In genomic region chrX:85994228-85994627, GRCh38 we compare ENCODE assay signal across 19 cellular contexts. TPM values are rescaled to one million over a fixed set of nuclear protein-coding genes. Genes with fewer than 3 reads are reported as not detected.
DNase-seq lines count a peak whose midpoint lies in the region; ATAC-seq, FAIRE-seq and TF ChIP-seq lines count a peak whose summit lies in the region.
"Had no signal": no experiment of that assay in that cellular context is flagged by ENCODE, and none has a peak within 500 bp of the region (broad histone marks: within the 10 kb centered on the region; RNA-seq: fewer than 3 reads in every experiment).

No MANE protein-coding gene starts in this region.

- no peak for TF ChIP-seq RAD21 in HepG2 (CRISPR knock-in tag; IDR thresholded peaks at IDR 0.05)

- POLR2A ChIA-PET in HepG2 (lab: Yijun Ruan, JAX): no interaction called here

- no peaks in the 10 kb centered on the region for H4K20me1 ChIP-seq in H9 (ENCODE audit: control insufficient read depth, insufficient read depth, insufficient read length)
- H4K20me1 ChIP-seq in HepG2 (ENCODE audit: insufficient read depth, low read length): 0 out of 2 replicates have a peak, but pooled peaks cover 4% of the 10 kb centered on the region

- TF ChIP-seq POLR2A in HepG2 (IDR thresholded peaks at IDR 0.05; ENCODE audit: insufficient read depth in 1 of 2, low read depth in 2 of 2, low read length in 2 of 2): no peak

- no peak overlapping the region for H4K91ac ChIP-seq in H9 (ENCODE audit: insufficient read length, low read depth, low read length)

- no peak overlapping the region for H3K4ac ChIP-seq in H9 (ENCODE audit: low read depth, low read length)

- no peak for DNase-seq in BE2C
- no peak for DNase-seq in H9
- peak; percentile 31 for DNase-seq in adipocyte (ENCODE audit: low read depth)
- peak; percentile 10 for DNase-seq in HepG2 (ENCODE audit: low spot score)
- no peak for DNase-seq in amygdala (lab: John Stamatoyannopoulos, UW)
- DNase-seq in GM10266 (ENCODE audit: extremely low spot score): no peak
- no peak for DNase-seq in inferior parietal cortex (ENCODE audit: extremely low spot score)
- no peak for DNase-seq in GM20000 (ENCODE audit: low spot score)
- DNase-seq: activated naive CD4-positive, alpha-beta T cell treated with Interleukin-2 at 50 U/mL for 16 hours; activated T-cell treated with anti-CD3 and anti-CD28 coated beads, Interleukin-2, amount 50 U/mL, for 72 hours; C1 segment of cervical spinal cord; COR-L47; H7; NCI-H2081; NCI-H748 treated with DMSO at 0.1 percent for 48 hours; right cardiac atrium; transverse colon had no signal

- CTCF ChIA-PET in HepG2 (lab: Yijun Ruan, JAX; ENCODE audit: low intra/inter-chr PET ratio, low total read pairs): no interaction called here

- no peak overlapping the region for H2BK12ac ChIP-seq in H9 (ENCODE audit: insufficient read length, low read depth, low read length)

- H3K4me3 Mint-ChIP-seq in H9: peak overlapping the region in 1 of 2 experiments; percentile 16; a peak in 1 of 5 replicates
- H3K4me3 Mint-ChIP-seq: activated T-cell treated with anti-CD3 and anti-CD28 coated beads, Interleukin-2, amount 50 U/mL, for 72 hours had no signal

- no peaks in the 10 kb centered on the region for H3K23me2 ChIP-seq in H9 (ENCODE audit: insufficient read length, low read depth, low read length, poor library complexity, severe bottlenecking)

- H3K27ac ChIP-seq in H9 (ENCODE audit: insufficient read length, low read depth, low read length): no peak overlapping the region
- H3K27ac ChIP-seq in HepG2 (ENCODE audit: extremely low read length, insufficient read depth, low read length): no peak overlapping the region
- H3K27ac ChIP-seq: SK-N-MC, transverse colon had no signal

- H3K56ac ChIP-seq in H9 (ENCODE audit: insufficient read length, low read depth, low read length): no peak overlapping the region

- H3K4me1 Mint-ChIP-seq in H9: peaks cover 43 to 52% of the 10 kb centered on the region in 2 experiments

- H3K18ac ChIP-seq in H9 (ENCODE audit: insufficient read length, low read depth, low read length): no peak overlapping the region

- no peaks in the 10 kb centered on the region for H3K79me2 ChIP-seq in H9 (ENCODE audit: insufficient read depth, low read length)
- peaks cover 11% of the 10 kb centered on the region for H3K79me2 ChIP-seq in HepG2 (ENCODE audit: insufficient read depth, low read length)

- no peak overlapping the region for H4K8ac ChIP-seq in H9 (replicated peaks; ENCODE audit: insufficient read length, low read depth, low read length)

- no peak; the same call in 2 of the 3 replicates for ATAC-seq in HepG2
- ATAC-seq: activated T-cell treated with anti-CD3 and anti-CD28 coated beads, Interleukin-2, amount 50 U/mL, for 72 hours; right cardiac atrium had no signal

- H3K14ac ChIP-seq in H9 (ENCODE audit: insufficient read depth, low read length): no peak overlapping the region

- peaks cover 6% of the 10 kb centered on the region; the same call in 1 of the 2 replicates for H3K4me1 ChIP-seq in BE2C
- H3K4me1 ChIP-seq in H9 (ENCODE audit: insufficient read depth, low read length): no peaks in the 10 kb centered on the region; the same call in 1 of the 2 replicates
- peaks cover 30% of the 10 kb centered on the region for H3K4me1 ChIP-seq in adipocyte (ENCODE audit: control insufficient read depth, insufficient read depth, low read length)
- peaks cover 24% of the 10 kb centered on the region for H3K4me1 ChIP-seq in HepG2 (ENCODE audit: insufficient read depth, low read length)
- H3K4me1 ChIP-seq: transverse colon had no signal

- no peaks in the 10 kb centered on the region for H3K36me3 ChIP-seq in BE2C
- no peaks in the 10 kb centered on the region for H3K36me3 ChIP-seq in adipocyte (ENCODE audit: control insufficient read depth, insufficient read depth, low read length, severe bottlenecking)
- no peaks in the 10 kb centered on the region for H3K36me3 ChIP-seq in HepG2 (replicated peaks in 1 of 2; ENCODE audit: control insufficient read depth in 1 of 2, insufficient read depth in 2 of 2, low read length in 2 of 2)
- H3K36me3 ChIP-seq: transverse colon had no signal

- FAIRE-seq in HepG2 (lab: Jason Lieb, UNC): peak; percentile 28
- FAIRE-seq: GM12891 had no signal

- H2BK120ac ChIP-seq in H9 (ENCODE audit: low read depth, low read length, poor library complexity, severe bottlenecking): no peak overlapping the region

- H3K4me2 ChIP-seq in H9 (ENCODE audit: insufficient read depth, insufficient read length, low read length) (no peak overlapping the region), HepG2 (ENCODE audit: low read depth, low read length) (no peak overlapping the region)

- WGBS in H9 (ENCODE audit: extremely low coverage, insufficient read length, low lambda C conversion rate): no CpG with 5 or more reads among the region's 2 CpGs
- WGBS in HepG2 (ENCODE audit: low lambda C conversion rate): 75% methylated on average over 2 of the region's 2 CpGs

- H3K4me3 ChIP-seq in BE2C (ENCODE audit: low read depth, low read length) (peak overlapping the region; percentile 27), adipocyte (ENCODE audit: low read length) (no peak overlapping the region), HepG2 (replicated peaks in 1 of 3; ENCODE audit: insufficient read depth in 1 of 3, low read depth in 2 of 3, low read length in 3 of 3) (no peak overlapping the region)
- H3K4me3 ChIP-seq: SK-N-MC, transverse colon had no signal

- no peak overlapping the region for H4K5ac ChIP-seq in H9 (ENCODE audit: insufficient read length, low read depth, low read length)

- no peak overlapping the region for H3K9ac ChIP-seq in H9 (ENCODE audit: extremely low read depth, insufficient read length, low read length)
- H3K9ac ChIP-seq in adipocyte (ENCODE audit: low read length): no peak overlapping the region
- H3K9ac ChIP-seq in HepG2 (ENCODE audit: insufficient read depth, low read depth, low read length): no peak overlapping the region

- H2AK5ac ChIP-seq in H9 (ENCODE audit: insufficient read length, low read length): no peak overlapping the region

- H3K27ac Mint-ChIP-seq in H9: peak overlapping the region in 2 of 3 experiments; percentile 34 to 69; a peak in 3 of 7 replicates
- H3K27ac Mint-ChIP-seq: activated T-cell treated with anti-CD3 and anti-CD28 coated beads, Interleukin-2, amount 50 U/mL, for 72 hours had no signal

- H3K23ac ChIP-seq in H9 (ENCODE audit: insufficient read length, low read depth, low read length): no peak overlapping the region

- no peaks in the 10 kb centered on the region for H3K27me3 ChIP-seq in BE2C
- no peaks in the 10 kb centered on the region for H3K27me3 ChIP-seq in H9 (ENCODE audit: insufficient read depth, low read length)
- no peaks in the 10 kb centered on the region for H3K27me3 ChIP-seq in adipocyte (replicated peaks; ENCODE audit: control insufficient read depth, insufficient read depth, low read length)
- H3K27me3 ChIP-seq in HepG2 (ENCODE audit: control insufficient read depth in 1 of 2, insufficient read depth in 2 of 2, low read length in 2 of 2): no peaks in the 10 kb centered on the region
- H3K27me3 ChIP-seq: transverse colon had no signal

- H3K9me3 ChIP-seq in BE2C (no peaks in the 10 kb centered on the region), H9 (ENCODE audit: control insufficient read depth, low read depth, low read length) (no peaks in the 10 kb centered on the region), adipocyte (ENCODE audit: control insufficient read depth, low read length) (no peaks in the 10 kb centered on the region), HepG2 (ENCODE audit: low read length) (no peaks in the 10 kb centered on the region)
- H3K9me3 ChIP-seq: transverse colon had no signal

- H3K36me3 Mint-ChIP-seq in H9 (ENCODE audit: insufficient read depth in 1 of 3, low read depth in 3 of 3): peaks cover 11 to 13% (median 12%) of the 10 kb centered on the region in 3 experiments

- in situ Hi-C loops in HepG2 (cut with HindIII; ENCODE audit: extremely low pct_ligation_motif_present, low pct_unique_long_range_greater_than_20kb): no loop called here

- H2BK5ac ChIP-seq in H9 (ENCODE audit: insufficient read length, low read length): no peak overlapping the region

- no peaks in the 10 kb centered on the region for H3K79me1 ChIP-seq in H9 (ENCODE audit: insufficient read depth, low read depth, low read length, poor library complexity, severe bottlenecking)

- TF ChIP-seq CTCF in BE2C (IDR thresholded peaks at IDR 0.05; ENCODE audit: low read depth, low read length) (no peak), H9 (conservative IDR thresholded peaks at IDR 0.05) (no peak), HepG2 (CRISPR knock-in tag; IDR thresholded peaks at IDR 0.05) (no peak), GM10266 (IDR thresholded peaks at IDR 0.05; ENCODE audit: control insufficient read depth, insufficient read depth, low read depth, missing control alignments) (no peak), GM20000 (IDR thresholded peaks at IDR 0.05; ENCODE audit: extremely low read depth, missing control alignments) (no peak)

- no peak overlapping the region for H2BK20ac ChIP-seq in H9 (ENCODE audit: low read depth, low read length, poor library complexity, severe bottlenecking)

- no peak for TF ChIP-seq EP300 in HepG2 (IDR thresholded peaks at IDR 0.05; ENCODE audit: low read depth in 2 of 2, low read length in 2 of 2)
- TF ChIP-seq EP300 in HepG2 (CRISPR knock-in tag; IDR thresholded peaks at IDR 0.05; ENCODE audit: borderline replicate concordance): no peak

- no peaks in the 10 kb centered on the region for H3K27me3 Mint-ChIP-seq in H9 (ENCODE audit: low read depth)

- H2AFZ ChIP-seq in H9 (ENCODE audit: low read length): no peak overlapping the region
- no peak overlapping the region for H2AFZ ChIP-seq in HepG2 (ENCODE audit: low read length)

- H2BK15ac ChIP-seq in H9 (ENCODE audit: low read depth, low read length): no peak overlapping the region

- peaks cover 11 to 30% of the 10 kb centered on the region in 2 experiments; a peak in 4 of 5 replicates for H3K9me3 Mint-ChIP-seq in H9
- H3K9me3 Mint-ChIP-seq: activated T-cell treated with anti-CD3 and anti-CD28 coated beads, Interleukin-2, amount 50 U/mL, for 72 hours had no signal

- BruUV-seq in HepG2 (replicated peaks; lab: Mats Ljungman, UMichigan): no TSS peak

- no peak overlapping the region for H3T11ph ChIP-seq in H9 (ENCODE audit: low read length)

- intact Hi-C loops in HepG2 (cut with micrococcal nuclease; ENCODE audit: unreplicated experiment): no loop called here

RNA-seq across cellular contexts. Expression of gene CHM, which starts 53.1 kb away (rescaled TPM):
- polyA plus RNA-seq in BE2C (2012; ENCODE audit: insufficient read depth, insufficient read length, low read depth): 4.3 TPM
- 23.9 and 28.4 TPM in 2 replicates for total RNA-seq in H9 (2021)
- total RNA-seq in HepG2 (2016; rRNA removed; fragmentation: Illumina TruSeq; extraction: Trizol): 15.1 and 19.6 TPM in 2 replicates
- total RNA-seq in HepG2 (2016; cell fraction: cytosol; rRNA removed; fragmentation: Illumina TruSeq; extraction: Trizol; ENCODE audit: low read depth): 2.7 and 3.9 TPM in 2 replicates
- 12.1 and 20.4 TPM in 2 replicates for total RNA-seq in HepG2 (2016; cell fraction: insoluble cytoplasmic fraction; rRNA removed; fragmentation: Illumina TruSeq; extraction: Trizol)
- 5.4 and 5.5 TPM in 2 replicates for total RNA-seq in HepG2 (2016; cell fraction: membrane; rRNA removed; fragmentation: Illumina TruSeq; extraction: Trizol)
- total RNA-seq in HepG2 (2016; cell fraction: nucleus; rRNA removed; fragmentation: Illumina TruSeq; extraction: Trizol): 22.9 and 25.7 TPM in 2 replicates
- 11.7 and 15.5 TPM in 2 replicates for polyA plus RNA-seq in HepG2 (2011; rRNA removed)
- 7.0 and 10.8 TPM in 2 replicates for polyA plus RNA-seq in HepG2 (2011; cell fraction: cytosol; rRNA removed)
- polyA plus RNA-seq in HepG2 (2011; cell fraction: nucleus; rRNA removed): 7.2 and 7.4 TPM in 2 replicates
- 8.5 and 8.9 TPM in 2 replicates for polyA plus RNA-seq in HepG2 (2012)
- polyA plus RNA-seq in HepG2 (2016; cell fraction: cytosol; fragmentation: Illumina TruSeq; extraction: Trizol; ENCODE audit: low read depth): 0.58 and 0.72 TPM in 2 replicates
- 17.0 and 17.5 TPM in 2 replicates for polyA plus RNA-seq in HepG2 (2016; cell fraction: insoluble cytoplasmic fraction; fragmentation: Illumina TruSeq; extraction: Trizol; ENCODE audit: low read depth)
- polyA plus RNA-seq in HepG2 (2016; cell fraction: membrane; fragmentation: Illumina TruSeq; extraction: Trizol; ENCODE audit: low read depth): 2.7 TPM in 2 replicates
- polyA plus RNA-seq in HepG2 (2016; cell fraction: nucleus; fragmentation: Illumina TruSeq; extraction: Trizol; ENCODE audit: insufficient read depth, low read depth): 12.3 and 14.2 TPM in 2 replicates
- polyA minus RNA-seq in HepG2 (2011; rRNA and poly(A)+ RNA removed; ENCODE audit: low replicate concordance): 7.9 and 15.6 TPM in 2 replicates
- polyA minus RNA-seq in HepG2 (2011; cell fraction: cytosol; rRNA and poly(A)+ RNA removed): 8.3 and 9.7 TPM in 2 replicates
- polyA minus RNA-seq in HepG2 (2011; cell fraction: nucleus; rRNA and poly(A)+ RNA removed): 57.7 and 68.6 TPM in 2 replicates

Comparison
In these comparisons a context has a peak if more than half of its experiments do, and no peak if none do; other contexts are left out.
1. DNase-seq: peak in adipocyte (single experiment) and HepG2 (single experiment); none in BE2C (single experiment), H9 (single experiment), amygdala (0 of 56), GM10266 (single experiment), inferior parietal cortex (single experiment) and GM20000 (single experiment).